In genomic region chr22:41766476-41766875, GRCh38 we compare ENCODE assay signal across 34 cellular contexts.
"Had no signal": no experiment of that assay in that cellular context is flagged by ENCODE, and none has a peak within 500 bp of the region (broad histone marks: within the 10 kb centered on the region; RNA-seq: fewer than 3 reads in every experiment).

No MANE protein-coding gene starts in this region.

- ATAC-seq: activated CD4-positive, CD25-positive, alpha-beta regulatory T cell treated with anti-CD3 and anti-CD28 coated beads, Interleukin-2, amount 50 U/mL, for 24 hours; activated CD8-positive, alpha-beta T cell treated with anti-CD3 and anti-CD28 coated beads for 36 hours; activated naive CD4-positive, alpha-beta T cell treated with anti-CD3 and anti-CD28 coated beads, Interleukin-2, amount 50 U/mL, for 72 hours; activated T-cell treated with anti-CD3 and anti-CD28 coated beads, Interleukin-2, amount 50 U/mL, for 4 hours; activated T-helper 17 cell treated with anti-CD3 and anti-CD28 coated beads, Interleukin-2, amount 50 U/mL, for 72 hours; esophagus mucosa; T-helper 17 cell had no signal

- H3K36me3 ChIP-seq: brain microvascular endothelial cell, WERI-Rb-1 had no signal

- H3K4me1 Mint-ChIP-seq: central memory CD8-positive, alpha-beta T cell; T-helper 17 cell had no signal

- H3K9me3 Mint-ChIP-seq: activated B cell treated with CpG ODN at 0.5 μM for 24 hours; activated CD8-positive, alpha-beta T cell treated with anti-CD3 and anti-CD28 coated beads for 36 hours; activated naive CD4-positive, alpha-beta T cell treated with anti-CD3 and anti-CD28 coated beads, Interleukin-2, amount 50 U/mL, for 72 hours; activated naive CD8-positive, alpha-beta T cell treated with anti-CD3 and anti-CD28 coated beads, Interleukin-2, amount 10 ng/mL, durations not matched to agents 7 days and 5 days; activated T-cell treated with anti-CD3 and anti-CD28 coated beads, Interleukin-2, amount 50 U/mL, for 4 hours; activated T-helper 17 cell treated with anti-CD3 and anti-CD28 coated beads, Interleukin-2, amount 50 U/mL, for 72 hours; central memory CD8-positive, alpha-beta T cell; dendritic cell treated with granulocyte-macrophage colony-stimulating factor and Interleukin-4, amounts not matched to agents 40 ng/mL and 50 ng/mL, for 4 days; endodermal cell; T-helper 2 cell treated with Interferon-gamma antibody and Interleukin-4, amounts not matched to agents 5 μg/mL and 100 μg/mL, for 36 hours had no signal

- DNase-seq: activated B cell treated with CpG ODN at 0.5 μM for 24 hours; activated CD4-positive, alpha-beta T cell treated with anti-CD3 and anti-CD28 coated beads for 48 hours; activated CD4-positive, alpha-beta T cell treated with anti-CD3 and anti-CD28 coated beads, Interleukin-2, amount 50 U/mL, for 1 hour; activated CD4-positive, alpha-beta T cell treated with anti-CD3 and anti-CD28 coated beads, Interleukin-2, amount 50 U/mL, for 48 hours; activated CD8-positive, alpha-beta memory T cell treated with anti-CD3 and anti-CD28 coated beads for 24 hours; activated CD8-positive, alpha-beta T cell treated with anti-CD3 and anti-CD28 coated beads for 36 hours; activated effector memory CD4-positive, alpha-beta T cell treated with Interleukin-2 at 50 U/mL for 16 hours; activated gamma-delta T cell treated with Interleukin-2 at 50 U/mL for 16 hours; activated naive CD4-positive, alpha-beta T cell treated with Interleukin-2 at 50 U/mL for 16 hours; activated naive CD8-positive, alpha-beta T cell treated with anti-CD3 and anti-CD28 coated beads, Interleukin-2, amount 10 ng/mL, durations not matched to agents 7 days and 5 days; activated T-cell treated with anti-CD3 and anti-CD28 coated beads, Interleukin-2, amount 50 U/mL, for 4 hours; amniotic stem cell; anterior cingulate cortex; brain microvascular endothelial cell; dorsolateral prefrontal cortex; effector memory CD4-positive, alpha-beta T cell; endodermal cell; foreskin fibroblast; glutamatergic neuron; T-helper 1 cell; T-helper 17 cell; T1000; WERI-Rb-1 had no signal

- H3K4me3 ChIP-seq: coronary artery, dorsolateral prefrontal cortex had no signal

- H3K27ac ChIP-seq: brain microvascular endothelial cell, coronary artery, dorsolateral prefrontal cortex, WERI-Rb-1 had no signal

- H3K27ac Mint-ChIP-seq: activated B cell treated with CpG ODN at 0.5 μM for 24 hours; activated CD8-positive, alpha-beta T cell treated with anti-CD3 and anti-CD28 coated beads for 36 hours; activated naive CD4-positive, alpha-beta T cell treated with anti-CD3 and anti-CD28 coated beads, Interleukin-2, amount 50 U/mL, for 72 hours; activated naive CD8-positive, alpha-beta T cell treated with anti-CD3 and anti-CD28 coated beads, Interleukin-2, amount 10 ng/mL, durations not matched to agents 7 days and 5 days; activated T-helper 17 cell treated with anti-CD3 and anti-CD28 coated beads, Interleukin-2, amount 50 U/mL, for 72 hours; dendritic cell treated with granulocyte-macrophage colony-stimulating factor and Interleukin-4, amounts not matched to agents 40 ng/mL and 50 ng/mL, for 4 days; endodermal cell; T-helper 17 cell; T-helper 2 cell treated with Interferon-gamma antibody and Interleukin-4, amounts not matched to agents 5 μg/mL and 100 μg/mL, for 36 hours had no signal

- H3K36me3 Mint-ChIP-seq: activated naive CD4-positive, alpha-beta T cell treated with anti-CD3 and anti-CD28 coated beads, Interleukin-2, amount 50 U/mL, for 72 hours; activated naive CD8-positive, alpha-beta T cell treated with anti-CD3 and anti-CD28 coated beads, Interleukin-2, amount 10 ng/mL, durations not matched to agents 7 days and 5 days had no signal

- FAIRE-seq: astrocyte, bronchial epithelial cell, frontal cortex had no signal

- H3K27me3 Mint-ChIP-seq: activated B cell treated with CpG ODN at 0.5 μM for 24 hours; activated CD8-positive, alpha-beta T cell treated with anti-CD3 and anti-CD28 coated beads for 36 hours; activated T-helper 17 cell treated with anti-CD3 and anti-CD28 coated beads, Interleukin-2, amount 50 U/mL, for 72 hours; central memory CD8-positive, alpha-beta T cell; dendritic cell treated with granulocyte-macrophage colony-stimulating factor and Interleukin-4, amounts not matched to agents 40 ng/mL and 50 ng/mL, for 4 days; T-helper 17 cell had no signal

- H3K27me3 ChIP-seq: brain microvascular endothelial cell, dorsolateral prefrontal cortex had no signal

- H3K4me3 Mint-ChIP-seq: activated B cell treated with CpG ODN at 0.5 μM for 24 hours; activated CD8-positive, alpha-beta T cell treated with anti-CD3 and anti-CD28 coated beads for 36 hours; activated naive CD8-positive, alpha-beta T cell treated with anti-CD3 and anti-CD28 coated beads, Interleukin-2, amount 10 ng/mL, durations not matched to agents 7 days and 5 days; activated T-cell treated with anti-CD3 and anti-CD28 coated beads, Interleukin-2, amount 50 U/mL, for 4 hours; activated T-helper 17 cell treated with anti-CD3 and anti-CD28 coated beads, Interleukin-2, amount 50 U/mL, for 72 hours; central memory CD8-positive, alpha-beta T cell; dendritic cell treated with granulocyte-macrophage colony-stimulating factor and Interleukin-4, amounts not matched to agents 40 ng/mL and 50 ng/mL, for 4 days; endodermal cell; T-helper 17 cell; T-helper 2 cell treated with Interferon-gamma antibody and Interleukin-4, amounts not matched to agents 5 μg/mL and 100 μg/mL, for 36 hours had no signal
